8 cellular contexts compared by ENCODE assay signal in genomic region chr3:16319307-16319706, GRCh38. TPM values are rescaled to one million over a fixed set of nuclear protein-coding genes. Genes with fewer than 3 reads are reported as not detected.
A peak's percentile ranks its signal among the peaks of the same experiment; 100 is the strongest.
DNase-seq lines count a peak whose midpoint lies in the region; ATAC-seq and TF ChIP-seq lines count a peak whose summit lies in the region.

No MANE protein-coding gene starts in this region.

- H3K4me1 ChIP-seq in PC-3 (ENCODE audit: insufficient read depth, low read length) (no peaks in the 10 kb centered on the region), mucosa of descending colon (ENCODE audit: low read depth) (no peaks in the 10 kb centered on the region)

- ATAC-seq in PC-3 (no peak), mucosa of descending colon (peak; percentile 58), GM21825 (IDR thresholded peaks at IDR 0.05; ENCODE audit: unreplicated experiment) (no peak)

- H3F3A ChIP-seq in PC-3 (ENCODE audit: low read length, unreplicated experiment), result no peaks in the 10 kb centered on the region

- H3K4me1 Mint-ChIP-seq in type B pancreatic cell (ENCODE audit: unreplicated experiment), result no peaks in the 10 kb centered on the region

- H3K36me3 ChIP-seq in PC-3 (ENCODE audit: low read depth, low read length) (0 out of 2 replicates have a peak, but pooled peaks cover 2% of the 10 kb centered on the region), mucosa of descending colon (ENCODE audit: low read depth) (no peaks in the 10 kb centered on the region)

- peak; percentile 31 for DNase-seq in GDM1 (lab: John Stamatoyannopoulos, UW)
- peak; percentile 33 for DNase-seq in PC-3
- DNase-seq in activated T-helper 9 cell treated with anti-CD3 and anti-CD28 coated beads, Interleukin-2, amount 50 U/mL, for 16 hours (ENCODE audit: low read depth), result peak; percentile 75
- DNase-seq in mucosa of descending colon, result peak in 1 of 3 donors; percentile 60
- no peak for DNase-seq in type B pancreatic cell (ENCODE audit: extremely low spot score, unreplicated experiment)
- no peak for DNase-seq in AG08396 (ENCODE audit: low spot score)
- no peak for DNase-seq in NOMO-1 (lab: John Stamatoyannopoulos, UW; ENCODE audit: unreplicated experiment in 2 of 2)

- H3K27ac Mint-ChIP-seq in type B pancreatic cell, result no peak overlapping the region

- BruUV-seq in PC-3 (replicated peaks; lab: Mats Ljungman, UMichigan), result no TSS peak

- H4K20me1 ChIP-seq in PC-3 (ENCODE audit: low read length), result no peaks in the 10 kb centered on the region

- H3K27me3 Mint-ChIP-seq in type B pancreatic cell, result no peaks in the 10 kb centered on the region

- no peak overlapping the region for H3K4me3 Mint-ChIP-seq in type B pancreatic cell

- no peaks in the 10 kb centered on the region for H3K27me3 ChIP-seq in PC-3 (ENCODE audit: low read length)

- H3K4me2 ChIP-seq in PC-3 (ENCODE audit: low read length), result no peak overlapping the region

- H3K4me3 ChIP-seq in PC-3 (ENCODE audit: low read length), result no peak overlapping the region
- H3K4me3 ChIP-seq in mucosa of descending colon, result no peak overlapping the region

- intact Hi-C loops in PC-3 (cut with micrococcal nuclease), result no loop called here
- intact Hi-C loops in mucosa of descending colon (cut with DNase I, micrococcal nuclease), result no loop called here

- no peak overlapping the region for H3K27ac ChIP-seq in PC-3 (ENCODE audit: low read length)

- peaks cover 22% of the 10 kb centered on the region for H3K36me3 Mint-ChIP-seq in type B pancreatic cell

- H3K79me2 ChIP-seq in PC-3 (ENCODE audit: low read length), result no peaks in the 10 kb centered on the region

- no peak overlapping the region for H2AFZ ChIP-seq in PC-3 (ENCODE audit: low read length)

- no peaks in the 10 kb centered on the region for H3K9me3 ChIP-seq in PC-3 (ENCODE audit: low read length)
- no peaks in the 10 kb centered on the region for H3K9me3 ChIP-seq in mucosa of descending colon

- TF ChIP-seq CTCF in PC-3 (conservative IDR thresholded peaks at IDR 0.05; ENCODE audit: low read depth, low read length) (peak; percentile 81), mucosa of descending colon (IDR thresholded peaks at IDR 0.05) (no peak), type B pancreatic cell (conservative IDR thresholded peaks at IDR 0.05) (peak; percentile 56)

- H3K9me3 Mint-ChIP-seq in type B pancreatic cell, result no peaks in the 10 kb centered on the region

- H3K9me2 ChIP-seq in PC-3 (replicated peaks; ENCODE audit: low read length), result no peaks in the 10 kb centered on the region

- H3K9ac ChIP-seq in PC-3 (ENCODE audit: low read length), result no peak overlapping the region

- CTCF ChIA-PET in PC-3 (lab: Charles Lee), result no interaction called here

- POLR2A ChIA-PET in PC-3 (lab: Charles Lee; ENCODE audit: unreplicated experiment), result no interaction called here

RNA-seq across cellular contexts. Expression of gene OXNAD1, which starts 54.3 kb away (rescaled TPM):
- total RNA-seq in PC-3 (2014; rRNA removed) (17.6 and 20.5 TPM in 2 replicates), mucosa of descending colon (10 to 100 TPM; 21.5 to 35.2 (median 28.4) TPM), type B pancreatic cell (ENCODE audit: low replicate concordance) (15.1 and 16.0 TPM in 2 replicates)

RNA-seq across cellular contexts. Expression of gene DPH3, which starts 54.6 kb away (rescaled TPM):
- total RNA-seq in PC-3 (2014; rRNA removed) (8.1 and 10.2 TPM in 2 replicates), mucosa of descending colon (10 to 100 TPM; 20.0 to 26.4 (median 21.0) TPM), type B pancreatic cell (ENCODE audit: low replicate concordance) (30.0 and 30.2 TPM in 2 replicates)

Comparison
In these comparisons a context has a peak if more than half of its experiments do, and no peak if none do; other contexts are left out.
1. DNase-seq: peak in GDM1 (single experiment), PC-3 (single experiment) and activated T-helper 9 cell treated with anti-CD3 and anti-CD28 coated beads, Interleukin-2, amount 50 U/mL, for 16 hours (single experiment); none in type B pancreatic cell (single experiment), AG08396 (single experiment) and NOMO-1 (0 of 2).